Comparison of ENCODE assay signal across 10 cellular contexts in the genomic region with DNA sequence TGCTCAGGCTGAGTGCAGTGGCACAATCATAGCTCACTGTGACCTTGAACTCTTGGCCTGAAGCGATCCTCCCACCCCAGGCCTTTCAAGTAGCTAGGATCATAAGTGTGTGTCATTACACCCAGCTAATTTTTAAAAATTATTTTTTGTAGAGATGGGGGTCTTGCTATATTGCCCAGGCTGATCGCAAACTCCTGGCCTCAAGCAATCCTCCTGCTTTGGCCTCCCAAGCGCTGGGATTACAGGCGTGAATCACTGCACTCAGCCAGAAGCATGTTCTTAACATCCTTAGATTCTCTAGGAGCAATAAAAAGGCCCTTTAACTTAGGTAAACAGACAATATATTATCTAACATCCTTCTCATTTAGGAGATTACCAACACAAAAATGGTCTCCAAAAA. TPM values are rescaled to one million over a fixed set of nuclear protein-coding genes. Genes with fewer than 3 reads are reported as not detected.
"Had no signal": no experiment of that assay in that cellular context is flagged by ENCODE, and none has a peak within 500 bp of the region (broad histone marks: within the 10 kb centered on the region; RNA-seq: fewer than 3 reads in every experiment).

No MANE protein-coding gene starts in this region.

- ATAC-seq: K562 had no signal

- H3K9ac ChIP-seq: GM23248 had no signal

- H3K4me3 ChIP-seq: GM23248, K562 had no signal

- DNase-seq: GM23248, GOT3, H7, HCEC 1CT, IMR-90, KG1 had no signal

- H3K27ac ChIP-seq: GM23248, HL-60 had no signal

- H2AFZ ChIP-seq: GM23248 had no signal

RNA-seq across cellular contexts. Expression of a gene that starts 38.3 kb away (rescaled TPM):
- total RNA-seq: GM23248, H4, HT1080, IMR-90 had no signal
- polyA plus RNA-seq: IMR-90 had no signal
